16 cellular contexts compared by ENCODE assay signal in the genomic region with DNA sequence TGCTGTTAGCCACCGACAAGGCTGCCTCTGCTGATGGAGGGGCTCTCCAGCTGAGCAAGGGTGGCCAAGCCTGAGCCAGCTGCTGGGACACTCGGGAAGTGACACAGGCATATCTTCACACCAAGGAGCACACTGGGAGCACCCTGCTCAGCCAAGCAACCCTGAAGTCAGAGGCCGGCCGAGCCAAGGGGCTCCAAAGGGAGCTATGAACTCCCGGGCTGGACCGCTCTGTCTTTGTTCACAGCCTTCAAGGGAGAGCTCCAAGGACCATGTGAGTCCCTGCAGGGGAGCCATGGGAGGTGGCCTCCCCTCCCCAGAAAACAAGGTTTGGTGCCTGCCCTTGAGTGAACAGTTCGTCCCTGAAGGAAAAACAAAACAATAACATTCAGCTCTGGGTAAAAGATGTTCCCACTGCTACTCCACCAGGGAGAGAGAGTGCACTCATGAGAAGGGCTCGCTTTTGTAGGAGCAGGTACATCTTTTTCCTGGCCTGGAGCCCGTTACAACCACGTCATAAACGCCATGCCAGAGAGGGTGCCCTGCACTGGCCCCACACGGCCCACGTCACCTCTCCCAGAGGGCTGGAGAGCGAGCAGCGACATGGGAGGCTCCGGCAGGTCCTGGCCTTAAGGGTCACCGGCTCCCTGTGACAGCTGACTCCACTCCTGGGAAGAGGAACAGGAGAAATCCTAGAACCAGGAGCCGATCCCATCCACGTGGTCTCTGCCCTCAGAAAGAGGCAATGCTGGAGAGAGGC. TPM values are rescaled to one million over a fixed set of nuclear protein-coding genes. Genes with fewer than 3 reads are reported as not detected.
DNase-seq lines count a peak whose midpoint lies in the region; ATAC-seq and TF ChIP-seq lines count a peak whose summit lies in the region.
"Had no signal": no experiment of that assay in that cellular context is flagged by ENCODE, and none has a peak within 500 bp of the region (broad histone marks: within the 10 kb centered on the region; RNA-seq: fewer than 3 reads in every experiment).

No MANE protein-coding gene starts in this region.

- POLR2A ChIA-PET in WTC11 (lab: Charles Lee), result no interaction called here

- H3K4me1 Mint-ChIP-seq in neural progenitor cell, result peaks cover 5% of the 10 kb centered on the region
- H3K4me1 Mint-ChIP-seq in WTC11, result no peaks in the 10 kb centered on the region

- H3K4me3 ChIP-seq in heart right ventricle, result no peak overlapping the region
- no peak overlapping the region for H3K4me3 ChIP-seq in left ventricle myocardium inferior
- no peak overlapping the region for H3K4me3 ChIP-seq in neural progenitor cell
- H3K4me3 ChIP-seq: HAP-1, SK-N-MC had no signal

- H2AFZ ChIP-seq in neural progenitor cell (replicated peaks), result peak overlapping the region; percentile 63

- peaks cover 2% of the 10 kb centered on the region for H3F3A ChIP-seq in neural progenitor cell (ENCODE audit: low read depth)

- peaks cover 7% of the 10 kb centered on the region for H3K27me3 Mint-ChIP-seq in neural progenitor cell (ENCODE audit: insufficient read depth, low read depth)
- no peaks in the 10 kb centered on the region for H3K27me3 Mint-ChIP-seq in WTC11 (ENCODE audit: low read depth)

- H3K27me3 ChIP-seq in heart right ventricle, result peaks cover 0 to 7% (median 0%) of the 10 kb centered on the region in 7 donors
- H3K27me3 ChIP-seq in left ventricle myocardium inferior (ENCODE audit: low read depth), result no peaks in the 10 kb centered on the region
- no peaks in the 10 kb centered on the region for H3K27me3 ChIP-seq in neural progenitor cell

- H3K79me2 ChIP-seq in neural progenitor cell (ENCODE audit: low read depth), result no peaks in the 10 kb centered on the region

- intact Hi-C loops in heart right ventricle (cut with DNase I), result loop anchor here in 1 of 10 donors (10.0 kb wide), 1 partner anchor 368 kb away; no protein-coding TSS in a partner anchor
- intact Hi-C loops in left ventricle myocardium inferior (cut with micrococcal nuclease), result no loop called here

- peak in 5 of 8 donors; percentile 21 to 84 (median 44) for ATAC-seq in heart right ventricle
- ATAC-seq in WTC11, result no peak

- H4K20me1 ChIP-seq in neural progenitor cell (ENCODE audit: low read depth), result no peaks in the 10 kb centered on the region

- no peak overlapping the region for H3K9ac ChIP-seq in neural progenitor cell

- H3K4me3 Mint-ChIP-seq in neural progenitor cell (no peak overlapping the region), WTC11 (no peak overlapping the region)

- 71 to 80% methylated on average over 19 of the region's 19 CpGs for WGBS in heart right ventricle, 2 donors

- no peaks in the 10 kb centered on the region for H3K9me3 Mint-ChIP-seq in neural progenitor cell
- no peaks in the 10 kb centered on the region for H3K9me3 Mint-ChIP-seq in WTC11

- H3K4me2 ChIP-seq in neural progenitor cell, result no peak overlapping the region

- H3K36me3 Mint-ChIP-seq in neural progenitor cell (no peaks in the 10 kb centered on the region), WTC11 (no peaks in the 10 kb centered on the region)

- TF ChIP-seq CTCF in heart right ventricle (IDR thresholded peaks at IDR 0.05), result no peak
- TF ChIP-seq CTCF in left ventricle myocardium inferior (IDR thresholded peaks at IDR 0.05; ENCODE audit: borderline replicate concordance), result no peak
- no peak for TF ChIP-seq CTCF in neural progenitor cell (IDR thresholded peaks at IDR 0.05)
- no peak for TF ChIP-seq CTCF in WTC11 (IDR thresholded peaks at IDR 0.05)

- H3K4me1 ChIP-seq in heart right ventricle, result no peaks in the 10 kb centered on the region
- no peaks in the 10 kb centered on the region for H3K4me1 ChIP-seq in left ventricle myocardium inferior
- H3K4me1 ChIP-seq in neural progenitor cell, result no peaks in the 10 kb centered on the region
- H3K4me1 ChIP-seq: HAP-1 had no signal

- H3K27ac Mint-ChIP-seq in neural progenitor cell (no peak overlapping the region), WTC11 (no peak overlapping the region)

- H3K9me3 ChIP-seq in heart right ventricle (no peaks in the 10 kb centered on the region), left ventricle myocardium inferior (replicated peaks) (no peaks in the 10 kb centered on the region), neural progenitor cell (ENCODE audit: low read depth) (no peaks in the 10 kb centered on the region)
- H3K9me3 ChIP-seq: HAP-1 had no signal

- H3K27ac ChIP-seq in heart right ventricle (no peak overlapping the region), left ventricle myocardium inferior (replicated peaks) (no peak overlapping the region), neural progenitor cell (no peak overlapping the region)
- H3K27ac ChIP-seq: C4-2B, SK-N-MC had no signal

- DNase-seq in heart right ventricle, result no peak
- no peak for DNase-seq in left ventricle myocardium inferior
- peak; percentile 21 for DNase-seq in SHP77 treated with DMSO at 0.1 percent for 48 hours (lab: John Stamatoyannopoulos, UW)
- DNase-seq in neural progenitor cell (ENCODE audit: low spot score), result no peak
- DNase-seq in NCI-H524 (lab: John Stamatoyannopoulos, UW), result no peak
- no peak for DNase-seq in retina
- DNase-seq in WTC11 (ENCODE audit: low spot score), result no peak
- DNase-seq: Kasumi-1, MM.1S, NCI-H1092 treated with DMSO at 0.1 percent for 48 hours, NCI-H1694, NCI-H69, OCI-M1 had no signal

- CTCF ChIA-PET in WTC11 (lab: Charles Lee), result interaction anchor here (0.5 to 2.0 kb wide), 7 partner anchors 8 to 216 kb away, joined by 3 to 6 read pairs (median 3); no protein-coding TSS in a partner anchor

- no peaks in the 10 kb centered on the region for H3K36me3 ChIP-seq in heart right ventricle
- H3K36me3 ChIP-seq in left ventricle myocardium inferior, result no peaks in the 10 kb centered on the region
- no peaks in the 10 kb centered on the region for H3K36me3 ChIP-seq in neural progenitor cell
- H3K36me3 ChIP-seq: HAP-1 had no signal

TF ChIP-seq in WTC11, 78 proteins besides CTCF, POLR2A, EP300 and RAD21 (continues in another document):
- TF ChIP-seq, protein P1, sequence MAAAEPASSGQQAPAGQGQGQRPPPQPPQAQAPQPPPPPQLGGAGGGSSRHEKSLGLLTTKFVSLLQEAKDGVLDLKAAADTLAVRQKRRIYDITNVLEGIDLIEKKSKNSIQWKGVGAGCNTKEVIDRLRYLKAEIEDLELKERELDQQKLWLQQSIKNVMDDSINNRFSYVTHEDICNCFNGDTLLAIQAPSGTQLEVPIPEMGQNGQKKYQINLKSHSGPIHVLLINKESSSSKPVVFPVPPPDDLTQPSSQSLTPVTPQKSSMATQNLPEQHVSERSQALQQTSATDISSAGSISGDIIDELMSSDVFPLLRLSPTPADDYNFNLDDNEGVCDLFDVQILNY (CRISPR knock-in tag; IDR thresholded peaks at IDR 0.05), result no peak
- no peak for TF ChIP-seq ZNF416 (CRISPR knock-in tag; IDR thresholded peaks at IDR 0.05)
- no peak for TF ChIP-seq NFE2L1 (CRISPR knock-in tag; IDR thresholded peaks at IDR 0.05)
- TF ChIP-seq, protein P2, sequence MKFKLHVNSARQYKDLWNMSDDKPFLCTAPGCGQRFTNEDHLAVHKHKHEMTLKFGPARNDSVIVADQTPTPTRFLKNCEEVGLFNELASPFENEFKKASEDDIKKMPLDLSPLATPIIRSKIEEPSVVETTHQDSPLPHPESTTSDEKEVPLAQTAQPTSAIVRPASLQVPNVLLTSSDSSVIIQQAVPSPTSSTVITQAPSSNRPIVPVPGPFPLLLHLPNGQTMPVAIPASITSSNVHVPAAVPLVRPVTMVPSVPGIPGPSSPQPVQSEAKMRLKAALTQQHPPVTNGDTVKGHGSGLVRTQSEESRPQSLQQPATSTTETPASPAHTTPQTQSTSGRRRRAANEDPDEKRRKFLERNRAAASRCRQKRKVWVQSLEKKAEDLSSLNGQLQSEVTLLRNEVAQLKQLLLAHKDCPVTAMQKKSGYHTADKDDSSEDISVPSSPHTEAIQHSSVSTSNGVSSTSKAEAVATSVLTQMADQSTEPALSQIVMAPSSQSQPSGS (CRISPR knock-in tag; IDR thresholded peaks at IDR 0.05; ENCODE audit: borderline replicate concordance, low read depth), result no peak
- TF ChIP-seq, protein P3, sequence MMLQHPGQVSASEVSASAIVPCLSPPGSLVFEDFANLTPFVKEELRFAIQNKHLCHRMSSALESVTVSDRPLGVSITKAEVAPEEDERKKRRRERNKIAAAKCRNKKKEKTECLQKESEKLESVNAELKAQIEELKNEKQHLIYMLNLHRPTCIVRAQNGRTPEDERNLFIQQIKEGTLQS (CRISPR knock-in tag; conservative IDR thresholded peaks at IDR 0.05), result no peak
- TF ChIP-seq TEAD4 (CRISPR knock-in tag; IDR thresholded peaks at IDR 0.05), result no peak
- TF ChIP-seq NR2C2 (CRISPR knock-in tag; IDR thresholded peaks at IDR 0.05), result no peak
- TF ChIP-seq ZNF138 (CRISPR knock-in tag; conservative IDR thresholded peaks at IDR 0.05), result no peak
- TF ChIP-seq PRRX2 (CRISPR knock-in tag; IDR thresholded peaks at IDR 0.05), result no peak
- TF ChIP-seq, protein P4, sequence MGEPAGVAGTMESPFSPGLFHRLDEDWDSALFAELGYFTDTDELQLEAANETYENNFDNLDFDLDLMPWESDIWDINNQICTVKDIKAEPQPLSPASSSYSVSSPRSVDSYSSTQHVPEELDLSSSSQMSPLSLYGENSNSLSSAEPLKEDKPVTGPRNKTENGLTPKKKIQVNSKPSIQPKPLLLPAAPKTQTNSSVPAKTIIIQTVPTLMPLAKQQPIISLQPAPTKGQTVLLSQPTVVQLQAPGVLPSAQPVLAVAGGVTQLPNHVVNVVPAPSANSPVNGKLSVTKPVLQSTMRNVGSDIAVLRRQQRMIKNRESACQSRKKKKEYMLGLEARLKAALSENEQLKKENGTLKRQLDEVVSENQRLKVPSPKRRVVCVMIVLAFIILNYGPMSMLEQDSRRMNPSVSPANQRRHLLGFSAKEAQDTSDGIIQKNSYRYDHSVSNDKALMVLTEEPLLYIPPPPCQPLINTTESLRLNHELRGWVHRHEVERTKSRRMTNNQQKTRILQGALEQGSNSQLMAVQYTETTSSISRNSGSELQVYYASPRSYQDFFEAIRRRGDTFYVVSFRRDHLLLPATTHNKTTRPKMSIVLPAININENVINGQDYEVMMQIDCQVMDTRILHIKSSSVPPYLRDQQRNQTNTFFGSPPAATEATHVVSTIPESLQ (CRISPR knock-in tag; IDR thresholded peaks at IDR 0.05), result no peak
- TF ChIP-seq, protein P5, sequence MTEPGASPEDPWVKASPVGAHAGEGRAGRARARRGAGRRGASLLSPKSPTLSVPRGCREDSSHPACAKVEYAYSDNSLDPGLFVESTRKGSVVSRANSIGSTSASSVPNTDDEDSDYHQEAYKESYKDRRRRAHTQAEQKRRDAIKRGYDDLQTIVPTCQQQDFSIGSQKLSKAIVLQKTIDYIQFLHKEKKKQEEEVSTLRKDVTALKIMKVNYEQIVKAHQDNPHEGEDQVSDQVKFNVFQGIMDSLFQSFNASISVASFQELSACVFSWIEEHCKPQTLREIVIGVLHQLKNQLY (CRISPR knock-in tag; IDR thresholded peaks at IDR 0.05), result no peak
- TF ChIP-seq GABPB1 (CRISPR knock-in tag; IDR thresholded peaks at IDR 0.05), result no peak
- TF ChIP-seq KAT7 (CRISPR knock-in tag; IDR thresholded peaks at IDR 0.05; ENCODE audit: borderline replicate concordance), result no peak

RNA-seq across cellular contexts. Expression of a gene that starts 56.3 kb away (rescaled TPM):
- total RNA-seq in heart right ventricle (1 to 10 TPM; 2.8 to 7.7 (median 5.4) TPM), left ventricle myocardium inferior (6.2 TPM), neural progenitor cell (ENCODE audit: low replicate concordance) (19.0 and 20.8 TPM in 2 replicates), WTC11 (2021) (8.8 to 9.3 TPM (median 9.2 TPM) in 3 replicates)
- polyA plus RNA-seq in heart right ventricle, result 1 to 10 TPM; 2.9 to 5.7 TPM
